ENCODE assay signal across 1 cellular context in genomic region chr10:8051109-8051781, GRCh38.
TF ChIP-seq lines count a peak whose summit lies in the region.

No MANE protein-coding gene starts in this region.

TF ChIP-seq in HepG2, 621 proteins besides CTCF, POLR2A, EP300 and RAD21:
- TF ChIP-seq, protein P1, sequence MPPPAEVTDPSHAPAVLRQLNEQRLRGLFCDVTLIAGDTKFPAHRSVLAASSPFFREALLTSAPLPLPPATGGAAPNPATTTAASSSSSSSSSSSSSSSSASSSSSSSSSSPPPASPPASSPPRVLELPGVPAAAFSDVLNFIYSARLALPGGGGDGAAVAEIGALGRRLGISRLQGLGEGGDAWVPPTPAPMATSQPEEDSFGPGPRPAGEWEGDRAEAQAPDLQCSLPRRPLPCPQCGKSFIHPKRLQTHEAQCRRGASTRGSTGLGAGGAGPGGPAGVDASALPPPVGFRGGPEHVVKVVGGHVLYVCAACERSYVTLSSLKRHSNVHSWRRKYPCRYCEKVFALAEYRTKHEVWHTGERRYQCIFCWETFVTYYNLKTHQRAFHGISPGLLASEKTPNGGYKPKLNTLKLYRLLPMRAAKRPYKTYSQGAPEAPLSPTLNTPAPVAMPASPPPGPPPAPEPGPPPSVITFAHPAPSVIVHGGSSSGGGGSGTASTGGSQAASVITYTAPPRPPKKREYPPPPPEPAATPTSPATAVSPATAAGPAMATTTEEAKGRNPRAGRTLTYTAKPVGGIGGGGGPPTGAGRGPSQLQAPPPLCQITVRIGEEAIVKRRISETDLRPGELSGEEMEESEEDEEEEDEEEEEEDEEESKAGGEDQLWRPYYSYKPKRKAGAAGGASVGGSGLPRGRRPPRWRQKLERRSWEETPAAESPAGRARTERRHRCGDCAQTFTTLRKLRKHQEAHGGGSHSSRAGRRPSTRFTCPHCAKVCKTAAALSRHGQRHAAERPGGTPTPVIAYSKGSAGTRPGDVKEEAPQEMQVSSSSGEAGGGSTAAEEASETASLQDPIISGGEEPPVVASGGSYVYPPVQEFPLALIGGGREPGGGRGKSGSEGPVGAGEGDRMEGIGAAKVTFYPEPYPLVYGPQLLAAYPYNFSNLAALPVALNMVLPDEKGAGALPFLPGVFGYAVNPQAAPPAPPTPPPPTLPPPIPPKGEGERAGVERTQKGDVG (CRISPR knock-in tag; IDR thresholded peaks at IDR 0.05; ENCODE audit: borderline replicate concordance), result no peak
- TF ChIP-seq PHF5A (CRISPR knock-in tag; IDR thresholded peaks at IDR 0.05; ENCODE audit: low read depth, unreplicated experiment) (no peak), PRDM10 (CRISPR knock-in tag; IDR thresholded peaks at IDR 0.05; ENCODE audit: low read depth) (no peak), ARNT (IDR thresholded peaks at IDR 0.05) (no peak), ZNF775 (CRISPR knock-in tag; IDR thresholded peaks at IDR 0.05; ENCODE audit: borderline replicate concordance) (no peak), ZNF639 (CRISPR knock-in tag; conservative IDR thresholded peaks at IDR 0.05) (no peak), ATM (IDR thresholded peaks at IDR 0.05; ENCODE audit: borderline replicate concordance) (no peak), POLR2AphosphoS2 (IDR thresholded peaks at IDR 0.05; ENCODE audit: low read depth, low read length) (no peak), ETV6 (CRISPR knock-in tag; conservative IDR thresholded peaks at IDR 0.05) (no peak), IKZF4 (CRISPR knock-in tag; IDR thresholded peaks at IDR 0.05; ENCODE audit: borderline replicate concordance, low read depth, not compliant biosample characterization) (no peak)
- TF ChIP-seq, protein P2, sequence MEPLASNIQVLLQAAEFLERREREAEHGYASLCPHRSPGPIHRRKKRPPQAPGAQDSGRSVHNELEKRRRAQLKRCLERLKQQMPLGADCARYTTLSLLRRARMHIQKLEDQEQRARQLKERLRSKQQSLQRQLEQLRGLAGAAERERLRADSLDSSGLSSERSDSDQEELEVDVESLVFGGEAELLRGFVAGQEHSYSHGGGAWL (CRISPR knock-in tag; IDR thresholded peaks at IDR 0.05), result no peak
